9 cellular contexts compared by ENCODE assay signal in genomic region chr3:41202075-41202833, GRCh38. TPM values are rescaled to one million over a fixed set of nuclear protein-coding genes. Genes with fewer than 3 reads are reported as not detected.
DNase-seq lines count a peak whose midpoint lies in the region; ATAC-seq, FAIRE-seq and TF ChIP-seq lines count a peak whose summit lies in the region.
"Had no signal": no experiment of that assay in that cellular context is flagged by ENCODE, and none has a peak within 500 bp of the region (broad histone marks: within the 10 kb centered on the region; RNA-seq: fewer than 3 reads in every experiment).

No MANE protein-coding gene starts in this region.

- H2AFZ ChIP-seq in PC-9, result no peak overlapping the region

- no peaks in the 10 kb centered on the region for H3K9me2 ChIP-seq in PC-9 (ENCODE audit: insufficient read depth)

- H3K79me2 ChIP-seq in PC-9 (ENCODE audit: low read depth), result peaks cover 77% of the 10 kb centered on the region

- H3K9me3 ChIP-seq in PC-9 (ENCODE audit: insufficient read depth, low read depth), result no peaks in the 10 kb centered on the region
- no peaks in the 10 kb centered on the region for H3K9me3 ChIP-seq in psoas muscle
- no peaks in the 10 kb centered on the region for H3K9me3 ChIP-seq in adrenal gland (replicated peaks in 1 of 3)

- peak; percentile 48 for FAIRE-seq in GM12892 (lab: Jason Lieb, UNC)

- POLR2A ChIA-PET in PC-9 (lab: Charles Lee; ENCODE audit: unreplicated experiment), result interaction anchor here (0.7 kb wide), 1 partner anchor 92 kb away, joined by 9 read pairs; no protein-coding TSS in a partner anchor

- BruUV-seq in PC-9 (replicated peaks; lab: Mats Ljungman, UMichigan), result no TSS peak

- H4K20me1 ChIP-seq in PC-9 (ENCODE audit: insufficient read depth), result peaks cover 72% of the 10 kb centered on the region

- DNase-seq in GM12892 (ENCODE audit: insufficient read length) (no peak), PC-9 (no peak), epithelial cell of proximal tubule (ENCODE audit: low read depth) (no peak), psoas muscle (no peak), SIG-M5 treated with dmso at 0.1 percent for 504 hours (lab: John Stamatoyannopoulos, UW; ENCODE audit: unreplicated experiment) (no peak), substantia nigra (lab: John Stamatoyannopoulos, UW) (no peak), SK-N-DZ (ENCODE audit: low spot score) (no peak), adrenal gland (no peak)
- DNase-seq: activated CD8-positive, alpha-beta memory T cell treated with anti-CD3 and anti-CD28 coated beads, Interleukin-2, amount 50 U/mL, for 48 hours had no signal

- H3K4me1 ChIP-seq in PC-9 (replicated peaks; ENCODE audit: insufficient read depth) (peaks cover 31% of the 10 kb centered on the region), psoas muscle (peaks cover 63% of the 10 kb centered on the region), adrenal gland (replicated peaks in 1 of 2) (peaks cover 37 to 62% of the 10 kb centered on the region in 2 donors)

- TF ChIP-seq CTCF in PC-9 (conservative IDR thresholded peaks at IDR 0.05) (no peak), epithelial cell of proximal tubule (conservative IDR thresholded peaks at IDR 0.05; ENCODE audit: low read depth, low read length) (no peak), psoas muscle (IDR thresholded peaks at IDR 0.05) (no peak), adrenal gland (IDR thresholded peaks at IDR 0.05) (no peak)

- CTCF ChIA-PET in PC-9 (lab: Charles Lee), result interaction anchor here (0.5 to 0.9 kb wide), 5 partner anchors 14 to 839 kb away, joined by 3 to 11 read pairs (median 5); no protein-coding TSS in a partner anchor

- peak overlapping the region; percentile 99 for H3K4me2 ChIP-seq in PC-9

- intact Hi-C loops in PC-9 (cut with micrococcal nuclease; ENCODE audit: unreplicated experiment) (loop anchor here (2.0 to 10.0 kb wide), 2 partner anchors 71 to 883 kb away; no protein-coding TSS in a partner anchor), psoas muscle (cut with DNase I) (loop anchor here in 1 of 2 donors (5.0 to 10.0 kb wide), 4 partner anchors 227 to 877 kb away; no protein-coding TSS in a partner anchor), adrenal gland (cut with DNase I) (loop anchor here in 1 of 2 donors (10.0 kb wide), 1 partner anchor 327 kb away; no protein-coding TSS in a partner anchor)

- no peaks in the 10 kb centered on the region for H3F3A ChIP-seq in PC-9 (ENCODE audit: insufficient read depth, low read depth)

- H3K27me3 ChIP-seq in PC-9 (ENCODE audit: insufficient read depth, low read depth) (no peaks in the 10 kb centered on the region), psoas muscle (ENCODE audit: insufficient read depth in 3 of 3, low read length in 2 of 3) (no peaks in the 10 kb centered on the region), adrenal gland (no peaks in the 10 kb centered on the region)

- H3K36me3 ChIP-seq in PC-9 (ENCODE audit: low read depth), result peaks cover 12% of the 10 kb centered on the region
- no peaks in the 10 kb centered on the region for H3K36me3 ChIP-seq in psoas muscle (ENCODE audit: insufficient read depth in 1 of 2, low read depth in 1 of 2)
- H3K36me3 ChIP-seq in adrenal gland (replicated peaks in 1 of 2), result no peaks in the 10 kb centered on the region

- H3K27ac ChIP-seq in PC-9 (no peak overlapping the region), psoas muscle (no peak overlapping the region), substantia nigra (ENCODE audit: low read depth, low read length, poor library complexity, severe bottlenecking) (no peak overlapping the region), adrenal gland (peak overlapping the region in 1 of 5 donors; percentile 1)

- no peak for ATAC-seq in psoas muscle

- 30 to 37% (median 30%) methylated on average over 5 of the region's 5 CpGs for WGBS in psoas muscle, 3 donors
- whole genome bisulfite sequencing in adrenal gland, 4 donors, result 30 to 40% (median 33%) methylated on average over 5 of the region's 5 CpGs

- no peak for TF ChIP-seq POLR2A in GM12892 (IDR thresholded peaks at IDR 0.05; ENCODE audit: low read depth, low read length)
- no peak for TF ChIP-seq POLR2A in adrenal gland (IDR thresholded peaks at IDR 0.05)

- H3K4me3 ChIP-seq in PC-9 (peak overlapping the region; percentile 95), epithelial cell of proximal tubule (ENCODE audit: low read depth, low read length) (peak overlapping the region; percentile 90), psoas muscle (peak overlapping the region; percentile 97), adrenal gland (peak overlapping the region in 1 of 4 donors; percentile 97)

RNA-seq across cellular contexts. Expression of gene CTNNB1, which starts 2.9 kb away (rescaled TPM):
- polyA plus RNA-seq in GM12892 (2012; ENCODE audit: missing spikeins), result 86.8 TPM
- total RNA-seq in PC-9 (2021) (251 and 293 TPM in 2 replicates), epithelial cell of proximal tubule (366 and 495 TPM in 2 replicates), psoas muscle (100 to 1,000 TPM in 3 of 4 donors, 10 to 100 TPM in 1; 93.8 to 128 (median 113) TPM), adrenal gland (100 to 1,000 TPM; 313 to 868 (median 430) TPM)
- polyA plus RNA-seq in psoas muscle (10 to 100 TPM; 32.1 to 78.8 (median 62.6) TPM), adrenal gland (100 to 1,000 TPM in 2 of 3 donors, 10 to 100 TPM in 1; 52.3 to 384 (median 101) TPM)
- 239 and 272 TPM in 2 replicates for polyA plus RNA-seq in SK-N-DZ (2014; cell fraction: cytosol; rRNA removed)
- 174 and 198 TPM in 2 replicates for polyA plus RNA-seq in SK-N-DZ (2014; cell fraction: nucleus; rRNA removed)
